ENCODE assay signal across 2 cellular contexts in the genomic region with DNA sequence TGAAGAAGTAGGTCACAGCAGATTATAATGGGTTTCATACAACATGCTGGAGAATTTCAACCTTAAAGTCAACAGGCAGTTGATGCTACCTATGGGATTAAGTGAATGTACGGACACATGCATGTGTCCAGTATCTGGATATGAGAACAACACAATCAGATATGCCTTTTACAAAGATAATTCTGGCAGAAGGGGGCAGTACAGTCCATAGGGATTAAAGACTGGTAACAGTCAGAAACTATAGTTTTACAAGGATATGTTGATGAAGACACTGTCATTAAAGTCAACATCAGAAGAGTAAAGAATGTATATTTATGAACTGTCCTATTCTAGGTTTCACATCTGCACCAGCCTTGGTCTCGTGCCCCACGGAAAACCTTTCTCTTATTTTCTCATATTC.
TF ChIP-seq lines count a peak whose summit lies in the region.

No MANE protein-coding gene starts in this region.

TF ChIP-seq in K562, 482 proteins besides CTCF, POLR2A, EP300 and RAD21:
- TF ChIP-seq TCFL5 (CRISPR knock-in tag; conservative IDR thresholded peaks at IDR 0.05) (no peak), CBX2 (IDR thresholded peaks at IDR 0.05; ENCODE audit: insufficient read depth, low read length, poor library complexity, severe bottlenecking) (no peak), ZFP1 (CRISPR knock-in tag; IDR thresholded peaks at IDR 0.05) (no peak), ZNF143 (CRISPR knock-in tag; IDR thresholded peaks at IDR 0.05) (no peak), ZNF311 (CRISPR knock-in tag; IDR thresholded peaks at IDR 0.05) (no peak), NBN (IDR thresholded peaks at IDR 0.05; ENCODE audit: low read depth) (no peak), HES1 (IDR thresholded peaks at IDR 0.05; ENCODE audit: low read depth) (no peak), ZNF239 (CRISPR knock-in tag; IDR thresholded peaks at IDR 0.05) (no peak), RHOXF2B (CRISPR knock-in tag; conservative IDR thresholded peaks at IDR 0.05) (no peak), SRSF3 (IDR thresholded peaks at IDR 0.05; ENCODE audit: insufficient read depth, low read length) (no peak), RBM17 (IDR thresholded peaks at IDR 0.05; ENCODE audit: borderline replicate concordance, low read depth, low read length) (no peak), E2F3 (CRISPR knock-in tag; IDR thresholded peaks at IDR 0.05) (no peak), POLR2AphosphoS2 (IDR thresholded peaks at IDR 0.05; ENCODE audit: low read length) (no peak)
- TF ChIP-seq, protein P1, sequence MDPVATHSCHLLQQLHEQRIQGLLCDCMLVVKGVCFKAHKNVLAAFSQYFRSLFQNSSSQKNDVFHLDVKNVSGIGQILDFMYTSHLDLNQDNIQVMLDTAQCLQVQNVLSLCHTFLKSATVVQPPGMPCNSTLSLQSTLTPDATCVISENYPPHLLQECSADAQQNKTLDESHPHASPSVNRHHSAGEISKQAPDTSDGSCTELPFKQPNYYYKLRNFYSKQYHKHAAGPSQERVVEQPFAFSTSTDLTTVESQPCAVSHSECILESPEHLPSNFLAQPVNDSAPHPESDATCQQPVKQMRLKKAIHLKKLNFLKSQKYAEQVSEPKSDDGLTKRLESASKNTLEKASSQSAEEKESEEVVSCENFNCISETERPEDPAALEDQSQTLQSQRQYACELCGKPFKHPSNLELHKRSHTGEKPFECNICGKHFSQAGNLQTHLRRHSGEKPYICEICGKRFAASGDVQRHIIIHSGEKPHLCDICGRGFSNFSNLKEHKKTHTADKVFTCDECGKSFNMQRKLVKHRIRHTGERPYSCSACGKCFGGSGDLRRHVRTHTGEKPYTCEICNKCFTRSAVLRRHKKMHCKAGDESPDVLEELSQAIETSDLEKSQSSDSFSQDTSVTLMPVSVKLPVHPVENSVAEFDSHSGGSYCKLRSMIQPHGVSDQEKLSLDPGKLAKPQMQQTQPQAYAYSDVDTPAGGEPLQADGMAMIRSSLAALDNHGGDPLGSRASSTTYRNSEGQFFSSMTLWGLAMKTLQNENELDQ (CRISPR knock-in tag; IDR thresholded peaks at IDR 0.05; ENCODE audit: borderline replicate concordance), result no peak
- TF ChIP-seq, protein P2, sequence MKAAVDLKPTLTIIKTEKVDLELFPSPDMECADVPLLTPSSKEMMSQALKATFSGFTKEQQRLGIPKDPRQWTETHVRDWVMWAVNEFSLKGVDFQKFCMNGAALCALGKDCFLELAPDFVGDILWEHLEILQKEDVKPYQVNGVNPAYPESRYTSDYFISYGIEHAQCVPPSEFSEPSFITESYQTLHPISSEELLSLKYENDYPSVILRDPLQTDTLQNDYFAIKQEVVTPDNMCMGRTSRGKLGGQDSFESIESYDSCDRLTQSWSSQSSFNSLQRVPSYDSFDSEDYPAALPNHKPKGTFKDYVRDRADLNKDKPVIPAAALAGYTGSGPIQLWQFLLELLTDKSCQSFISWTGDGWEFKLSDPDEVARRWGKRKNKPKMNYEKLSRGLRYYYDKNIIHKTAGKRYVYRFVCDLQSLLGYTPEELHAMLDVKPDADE (conservative IDR thresholded peaks at IDR 0.05; ENCODE audit: control insufficient read depth, low read depth, low read length), result no peak
- TF ChIP-seq, protein P3, sequence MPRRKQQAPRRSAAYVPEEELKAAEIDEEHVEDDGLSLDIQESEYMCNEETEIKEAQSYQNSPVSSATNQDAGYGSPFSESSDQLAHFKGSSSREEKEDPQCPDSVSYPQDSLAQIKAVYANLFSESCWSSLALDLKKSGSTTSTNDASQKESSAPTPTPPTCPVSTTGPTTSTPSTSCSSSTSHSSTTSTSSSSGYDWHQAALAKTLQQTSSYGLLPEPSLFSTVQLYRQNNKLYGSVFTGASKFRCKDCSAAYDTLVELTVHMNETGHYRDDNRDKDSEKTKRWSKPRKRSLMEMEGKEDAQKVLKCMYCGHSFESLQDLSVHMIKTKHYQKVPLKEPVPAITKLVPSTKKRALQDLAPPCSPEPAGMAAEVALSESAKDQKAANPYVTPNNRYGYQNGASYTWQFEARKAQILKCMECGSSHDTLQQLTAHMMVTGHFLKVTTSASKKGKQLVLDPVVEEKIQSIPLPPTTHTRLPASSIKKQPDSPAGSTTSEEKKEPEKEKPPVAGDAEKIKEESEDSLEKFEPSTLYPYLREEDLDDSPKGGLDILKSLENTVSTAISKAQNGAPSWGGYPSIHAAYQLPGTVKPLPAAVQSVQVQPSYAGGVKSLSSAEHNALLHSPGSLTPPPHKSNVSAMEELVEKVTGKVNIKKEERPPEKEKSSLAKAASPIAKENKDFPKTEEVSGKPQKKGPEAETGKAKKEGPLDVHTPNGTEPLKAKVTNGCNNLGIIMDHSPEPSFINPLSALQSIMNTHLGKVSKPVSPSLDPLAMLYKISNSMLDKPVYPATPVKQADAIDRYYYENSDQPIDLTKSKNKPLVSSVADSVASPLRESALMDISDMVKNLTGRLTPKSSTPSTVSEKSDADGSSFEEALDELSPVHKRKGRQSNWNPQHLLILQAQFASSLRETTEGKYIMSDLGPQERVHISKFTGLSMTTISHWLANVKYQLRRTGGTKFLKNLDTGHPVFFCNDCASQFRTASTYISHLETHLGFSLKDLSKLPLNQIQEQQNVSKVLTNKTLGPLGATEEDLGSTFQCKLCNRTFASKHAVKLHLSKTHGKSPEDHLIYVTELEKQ (CRISPR knock-in tag; IDR thresholded peaks at IDR 0.05), result no peak
- TF ChIP-seq, protein P4, sequence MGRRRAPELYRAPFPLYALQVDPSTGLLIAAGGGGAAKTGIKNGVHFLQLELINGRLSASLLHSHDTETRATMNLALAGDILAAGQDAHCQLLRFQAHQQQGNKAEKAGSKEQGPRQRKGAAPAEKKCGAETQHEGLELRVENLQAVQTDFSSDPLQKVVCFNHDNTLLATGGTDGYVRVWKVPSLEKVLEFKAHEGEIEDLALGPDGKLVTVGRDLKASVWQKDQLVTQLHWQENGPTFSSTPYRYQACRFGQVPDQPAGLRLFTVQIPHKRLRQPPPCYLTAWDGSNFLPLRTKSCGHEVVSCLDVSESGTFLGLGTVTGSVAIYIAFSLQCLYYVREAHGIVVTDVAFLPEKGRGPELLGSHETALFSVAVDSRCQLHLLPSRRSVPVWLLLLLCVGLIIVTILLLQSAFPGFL (CRISPR knock-in tag; IDR thresholded peaks at IDR 0.05), result no peak

TF ChIP-seq in HepG2, 621 proteins besides CTCF, POLR2A, EP300 and RAD21:
- TF ChIP-seq STAG1 (CRISPR knock-in tag; IDR thresholded peaks at IDR 0.05) (peak; percentile 46), ZNF678 (CRISPR knock-in tag; IDR thresholded peaks at IDR 0.05) (no peak)
